1 cellular context compared by ENCODE assay signal in genomic region chr4:122783301-122784215, GRCh38.
TF ChIP-seq lines count a peak whose summit lies in the region.

No MANE protein-coding gene starts in this region.

TF ChIP-seq in SK-N-SH, 30 proteins besides CTCF, POLR2A, EP300 and RAD21 (continued from another document):
- TF ChIP-seq USF1 (IDR thresholded peaks at IDR 0.05; ENCODE audit: borderline replicate concordance, low read depth): no peak
- peak; percentile 88 for TF ChIP-seq JUND (IDR thresholded peaks at IDR 0.05)
- peak; percentile 89 for TF ChIP-seq TCF12 (IDR thresholded peaks at IDR 0.05)
- no peak for TF ChIP-seq CHD2 (IDR thresholded peaks at IDR 0.05; ENCODE audit: low read length, partially characterized antibody)
- TF ChIP-seq GABPA (IDR thresholded peaks at IDR 0.05; ENCODE audit: low read depth): no peak
- peak; percentile 99 for TF ChIP-seq TEAD4 (IDR thresholded peaks at IDR 0.05; ENCODE audit: borderline replicate concordance, insufficient read depth)
- TF ChIP-seq TAF1 (IDR thresholded peaks at IDR 0.05; ENCODE audit: borderline replicate concordance, low read depth, low read length): peak; percentile 65; the same call in 1 of the 2 replicates
- 0 out of 2 replicates have a peak, but pooled peaks have one; percentile 14 for TF ChIP-seq SMC3 (IDR thresholded peaks at IDR 0.05; ENCODE audit: low read depth, low read length)
- peak; percentile 99 for TF ChIP-seq NFIC (IDR thresholded peaks at IDR 0.05; ENCODE audit: borderline replicate concordance)
- peak; percentile 93 for TF ChIP-seq FOSL2 (IDR thresholded peaks at IDR 0.05; ENCODE audit: borderline replicate concordance, low read depth)
- no peak for TF ChIP-seq SIN3A (IDR thresholded peaks at IDR 0.05; ENCODE audit: borderline replicate concordance, low read depth, low read length)
- peak; percentile 87 for TF ChIP-seq PBX3 (IDR thresholded peaks at IDR 0.05)
- TF ChIP-seq FOXM1 (IDR thresholded peaks at IDR 0.05; ENCODE audit: low read depth): peak; percentile 83; the same call in 1 of the 2 replicates
- peak; percentile 55; the same call in 1 of the 2 replicates for TF ChIP-seq ZBTB33 (IDR thresholded peaks at IDR 0.05; ENCODE audit: borderline replicate concordance, low read depth)
- TF ChIP-seq MAX (IDR thresholded peaks at IDR 0.05; ENCODE audit: low read depth): peak; percentile 73; the same call in 1 of the 2 replicates
- TF ChIP-seq REST (IDR thresholded peaks at IDR 0.05; ENCODE audit: low read depth, low read length): peak; percentile 73; the same call in 1 of the 2 replicates
- TF ChIP-seq POLR2AphosphoS5 (IDR thresholded peaks at IDR 0.05; ENCODE audit: low read depth, low read length): peak; percentile 79; the same call in 1 of the 2 replicates
